Comparison of ENCODE assay signal across 8 cellular contexts in the genomic region with DNA sequence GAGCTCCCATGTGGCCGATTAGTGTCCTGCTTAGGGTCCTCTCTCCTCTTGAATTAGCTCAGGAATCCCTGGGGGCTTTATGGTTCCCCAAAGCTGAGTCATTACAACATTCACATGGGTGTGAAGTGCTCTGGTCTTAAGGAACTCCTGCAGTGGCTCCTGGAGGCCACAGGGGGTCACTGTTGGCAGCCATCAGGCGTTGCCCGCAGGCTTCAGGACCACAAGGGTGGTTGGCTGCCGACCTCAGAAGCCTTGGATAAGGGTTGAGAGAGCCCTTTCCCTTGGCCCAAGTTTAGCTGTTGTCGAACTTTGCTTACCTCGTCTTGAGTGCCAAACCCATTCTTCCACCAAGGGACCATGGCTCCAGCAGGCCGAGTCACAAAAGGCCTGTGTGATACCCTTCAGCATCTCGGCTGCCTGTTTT.
A peak's percentile ranks its signal among the peaks of the same experiment; 100 is the strongest.
DNase-seq lines count a peak whose midpoint lies in the region; ATAC-seq, FAIRE-seq and TF ChIP-seq lines count a peak whose summit lies in the region.

No MANE protein-coding gene starts in this region.

- no peak for TF ChIP-seq POLR2A in GM12892 (IDR thresholded peaks at IDR 0.05; ENCODE audit: low read depth, low read length)

- H3K4me1 Mint-ChIP-seq in activated CD8-positive, alpha-beta T cell treated with anti-CD3 and anti-CD28 coated beads, Interleukin-2, amount 10 ng/mL, durations not matched to agents 7 days and 5 days (ENCODE audit: low read depth): no peaks in the 10 kb centered on the region

- no peaks in the 10 kb centered on the region for H3K36me3 Mint-ChIP-seq in activated CD8-positive, alpha-beta T cell treated with anti-CD3 and anti-CD28 coated beads, Interleukin-2, amount 10 ng/mL, durations not matched to agents 7 days and 5 days (ENCODE audit: low read depth)

- no peaks in the 10 kb centered on the region for H3K9me3 Mint-ChIP-seq in activated CD8-positive, alpha-beta T cell treated with anti-CD3 and anti-CD28 coated beads, Interleukin-2, amount 10 ng/mL, durations not matched to agents 7 days and 5 days (ENCODE audit: insufficient read depth)

- H3K4me1 ChIP-seq in parathyroid adenoma: no peaks in the 10 kb centered on the region

- no peak overlapping the region for H3K9ac ChIP-seq in parathyroid adenoma

- POLR2A ChIA-PET in activated CD8-positive, alpha-beta T cell treated with anti-CD3 and anti-CD28 coated beads, Interleukin-2, amount 10 ng/mL, durations not matched to agents 7 days and 5 days (lab: Charles Lee): no interaction called here

- H3K36me3 ChIP-seq in MG63 (no peaks in the 10 kb centered on the region), parathyroid adenoma (ENCODE audit: control insufficient read depth, insufficient read depth, low read length) (no peaks in the 10 kb centered on the region)

- no peaks in the 10 kb centered on the region for H3K27me3 Mint-ChIP-seq in activated CD8-positive, alpha-beta T cell treated with anti-CD3 and anti-CD28 coated beads, Interleukin-2, amount 10 ng/mL, durations not matched to agents 7 days and 5 days (ENCODE audit: low read depth)

- ATAC-seq in HG02571 (IDR thresholded peaks at IDR 0.05; ENCODE audit: unreplicated experiment): peak; percentile 80
- peak; percentile 72 for ATAC-seq in activated CD8-positive, alpha-beta T cell treated with anti-CD3 and anti-CD28 coated beads, Interleukin-2, amount 10 ng/mL, durations not matched to agents 7 days and 5 days

- no peaks in the 10 kb centered on the region for H3K9me3 ChIP-seq in MG63
- no peaks in the 10 kb centered on the region for H3K9me3 ChIP-seq in parathyroid adenoma (ENCODE audit: control insufficient read depth, low read length)

- H3K4me3 Mint-ChIP-seq in activated CD8-positive, alpha-beta T cell treated with anti-CD3 and anti-CD28 coated beads, Interleukin-2, amount 10 ng/mL, durations not matched to agents 7 days and 5 days: no peak overlapping the region

- no peak overlapping the region for H3K27ac Mint-ChIP-seq in activated CD8-positive, alpha-beta T cell treated with anti-CD3 and anti-CD28 coated beads, Interleukin-2, amount 10 ng/mL, durations not matched to agents 7 days and 5 days

- H3K27ac ChIP-seq in parathyroid adenoma: no peak overlapping the region

- H3K27me3 ChIP-seq in MG63: no peaks in the 10 kb centered on the region
- H3K27me3 ChIP-seq in parathyroid adenoma (ENCODE audit: control insufficient read depth, insufficient read depth, low read length): no peaks in the 10 kb centered on the region

- peak; percentile 89 for FAIRE-seq in GM12892 (lab: Jason Lieb, UNC)

- DNase-seq in AG08396 (ENCODE audit: low spot score) (peak; percentile 56), GM12892 (ENCODE audit: insufficient read length) (no peak), MG63 (peak; percentile 35), foreskin melanocyte (peak; percentile 46), NCI-H2196 treated with DMSO at 0.1 percent for 48 hours (lab: John Stamatoyannopoulos, UW; ENCODE audit: unreplicated experiment) (no peak)
- peak; percentile 56 for DNase-seq in activated CD8-positive, alpha-beta T cell treated with anti-CD3 and anti-CD28 coated beads, Interleukin-2, amount 10 ng/mL, durations not matched to agents 7 days and 5 days

- no peak overlapping the region for H2AFZ ChIP-seq in parathyroid adenoma

- H3K79me2 ChIP-seq in parathyroid adenoma: no peaks in the 10 kb centered on the region

- CTCF ChIA-PET in activated CD8-positive, alpha-beta T cell treated with anti-CD3 and anti-CD28 coated beads, Interleukin-2, amount 10 ng/mL, durations not matched to agents 7 days and 5 days (lab: Charles Lee): interaction anchor here (0.6 to 3.0 kb wide), 13 partner anchors 11 to 216 kb away, joined by 3 to 8 read pairs (median 3); partner anchors contain the start of gene SH2D4B

- no peak overlapping the region for H3K4me3 ChIP-seq in MG63
- no peak overlapping the region for H3K4me3 ChIP-seq in parathyroid adenoma (ENCODE audit: low read depth, low read length)

- H3K4me2 ChIP-seq in parathyroid adenoma (ENCODE audit: low read length): no peak overlapping the region

- peak; percentile 53 for TF ChIP-seq CTCF in parathyroid adenoma (IDR thresholded peaks at IDR 0.05)

Comparison
In these comparisons a context has a peak if more than half of its experiments do, and no peak if none do; other contexts are left out.
1. DNase-seq: peak in AG08396 (single experiment), MG63 (single experiment), activated CD8-positive, alpha-beta T cell treated with anti-CD3 and anti-CD28 coated beads, Interleukin-2, amount 10 ng/mL, durations not matched to agents 7 days and 5 days (single experiment) and foreskin melanocyte (single experiment); none in GM12892 (single experiment) and NCI-H2196 treated with DMSO at 0.1 percent for 48 hours (single experiment).